ENCODE assay signal across 22 cellular contexts in genomic region chr12:3328081-3328480, GRCh38.
"Had no signal": no experiment of that assay in that cellular context is flagged by ENCODE, and none has a peak within 500 bp of the region (broad histone marks: within the 10 kb centered on the region; RNA-seq: fewer than 3 reads in every experiment).

No MANE protein-coding gene starts in this region.

- H3K9me3 ChIP-seq: gastroesophageal sphincter, heart left ventricle, lower lobe of right lung, ovary, psoas muscle, sigmoid colon, stomach, thyroid gland had no signal

- H3K27ac Mint-ChIP-seq: nephron progenitor cell; stimulated activated effector memory CD8-positive, alpha-beta T cell treated with anti-CD3 and anti-CD28 coated beads, Interleukin-12 subunit alpha, Interleukin-12 subunit beta, amount 100 ng/mL, for 72 hours; type B pancreatic cell had no signal

- H3K36me3 ChIP-seq: gastroesophageal sphincter, heart left ventricle, lower lobe of right lung, ovary, sigmoid colon, stomach, thyroid gland had no signal

- ATAC-seq: gastroesophageal sphincter; left colon; lower lobe of right lung; naive thymus-derived CD8-positive, alpha-beta T cell; stimulated activated effector memory CD8-positive, alpha-beta T cell treated with anti-CD3 and anti-CD28 coated beads, Interleukin-12 subunit alpha, Interleukin-12 subunit beta, amount 100 ng/mL, for 72 hours had no signal

- H3K4me3 Mint-ChIP-seq: naive thymus-derived CD8-positive, alpha-beta T cell; nephron progenitor cell; stimulated activated effector memory CD8-positive, alpha-beta T cell treated with anti-CD3 and anti-CD28 coated beads, Interleukin-12 subunit alpha, Interleukin-12 subunit beta, amount 100 ng/mL, for 72 hours; type B pancreatic cell had no signal

- H3K27me3 ChIP-seq: dorsolateral prefrontal cortex, gastroesophageal sphincter, heart left ventricle, hepatocyte, ovary, sigmoid colon, stomach, thyroid gland had no signal

- H3K27ac ChIP-seq: dorsolateral prefrontal cortex, gastroesophageal sphincter, hepatocyte, lower lobe of right lung, ovary, psoas muscle, sigmoid colon, stomach had no signal

- H2AFZ ChIP-seq: hepatocyte had no signal

- H3K36me3 Mint-ChIP-seq: naive thymus-derived CD8-positive, alpha-beta T cell; stimulated activated effector memory CD8-positive, alpha-beta T cell treated with anti-CD3 and anti-CD28 coated beads, Interleukin-12 subunit alpha, Interleukin-12 subunit beta, amount 100 ng/mL, for 72 hours; type B pancreatic cell had no signal

- H3K4me3 ChIP-seq: dorsolateral prefrontal cortex, gastroesophageal sphincter, heart left ventricle, hepatocyte, lower lobe of right lung, ovary, psoas muscle, sigmoid colon, stomach, thyroid gland had no signal

- H3K4me1 Mint-ChIP-seq: naive thymus-derived CD8-positive, alpha-beta T cell; stimulated activated effector memory CD8-positive, alpha-beta T cell treated with anti-CD3 and anti-CD28 coated beads, Interleukin-12 subunit alpha, Interleukin-12 subunit beta, amount 100 ng/mL, for 72 hours had no signal

- DNase-seq: dorsolateral prefrontal cortex; effector CD4-positive, alpha-beta T cell; foreskin fibroblast; left colon; left ventricle myocardium superior; lower lobe of right lung; naive thymus-derived CD8-positive, alpha-beta T cell; nephron progenitor cell; occipital lobe; ovary; sigmoid colon; stimulated activated CD4-positive, alpha-beta T cell treated with anti-CD3 and anti-CD28 coated beads, Interleukin-2, amount 100 ng/mL, for 24 hours; stimulated activated CD4-positive, alpha-beta T cell treated with anti-CD3 and anti-CD28 coated beads, Interleukin-4, amount 100 ng/mL, for 24 hours; stimulated activated naive CD4-positive, alpha-beta T cell treated with Interleukin-2 at 50 U/mL for 16 hours; stomach had no signal

- H3K4me2 ChIP-seq: hepatocyte had no signal

- H3K4me1 ChIP-seq: gastroesophageal sphincter, lower lobe of right lung, sigmoid colon, stomach had no signal

- H3K9me3 Mint-ChIP-seq: naive thymus-derived CD8-positive, alpha-beta T cell; nephron progenitor cell; stimulated activated effector memory CD8-positive, alpha-beta T cell treated with anti-CD3 and anti-CD28 coated beads, Interleukin-12 subunit alpha, Interleukin-12 subunit beta, amount 100 ng/mL, for 72 hours; type B pancreatic cell had no signal

- H3K79me2 ChIP-seq: hepatocyte had no signal
